In genomic region chr12:116353958-116354357, GRCh38 we compare ENCODE assay signal across 16 cellular contexts.
A peak's percentile ranks its signal among the peaks of the same experiment; 100 is the strongest.
DNase-seq lines count a peak whose midpoint lies in the region; ATAC-seq and TF ChIP-seq lines count a peak whose summit lies in the region.
"Had no signal": no experiment of that assay in that cellular context is flagged by ENCODE, and none has a peak within 500 bp of the region (broad histone marks: within the 10 kb centered on the region; RNA-seq: fewer than 3 reads in every experiment).

No MANE protein-coding gene starts in this region.

- H3K27me3 ChIP-seq in Panc1 (ENCODE audit: control insufficient read depth, insufficient read depth, low read length) (no peaks in the 10 kb centered on the region), lower lobe of right lung (ENCODE audit: low read depth) (no peaks in the 10 kb centered on the region), stomach (no peaks in the 10 kb centered on the region)
- H3K27me3 ChIP-seq: BLaER1 treated with 17β-estradiol and CSF1 and Interleukin-3, amounts not matched to agents 10 nM and 100 nM had no signal

- no peak for ATAC-seq in Panc1
- ATAC-seq in lower lobe of right lung, result no peak
- ATAC-seq in HG02970 (IDR thresholded peaks at IDR 0.05; ENCODE audit: low FRiP score, unreplicated experiment), result no peak
- ATAC-seq: CD8-positive, alpha-beta T cell; GM12878 had no signal

- CTCF ChIA-PET in Panc1 (lab: Charles Lee), result no interaction called here

- BruUV-seq in Panc1 (replicated peaks; lab: Mats Ljungman, UMichigan), result no TSS peak

- POLR2A ChIA-PET in Panc1 (lab: Charles Lee), result no interaction called here

- H3K36me3 ChIP-seq in Panc1 (ENCODE audit: control insufficient read depth, insufficient read depth, low read length) (no peaks in the 10 kb centered on the region), lower lobe of right lung (no peaks in the 10 kb centered on the region), stomach (no peaks in the 10 kb centered on the region)
- H3K36me3 ChIP-seq: BLaER1 treated with 17β-estradiol and CSF1 and Interleukin-3, amounts not matched to agents 10 nM and 100 nM; HAP-1 had no signal

- no peak for TF ChIP-seq POLR2A in stomach (IDR thresholded peaks at IDR 0.05)

- peaks cover 9% of the 10 kb centered on the region for H3K4me1 ChIP-seq in Panc1 (ENCODE audit: control insufficient read depth, insufficient read depth, low read length)
- H3K4me1 ChIP-seq in lower lobe of right lung, result peaks cover 8% of the 10 kb centered on the region
- H3K4me1 ChIP-seq in stomach, result peaks cover 5 to 7% (median 6%) of the 10 kb centered on the region in 4 donors

- H3K27ac ChIP-seq in Panc1 (ENCODE audit: low read length), result peak overlapping the region; percentile 37; the same call in 1 of the 2 replicates
- no peak overlapping the region for H3K27ac ChIP-seq in lower lobe of right lung
- no peak overlapping the region for H3K27ac ChIP-seq in stomach
- H3K27ac ChIP-seq: BLaER1 treated with 17β-estradiol and CSF1 and Interleukin-3, amounts not matched to agents 10 nM and 100 nM; GM23248; HL-60 had no signal

- TF ChIP-seq EP300 in stomach (IDR thresholded peaks at IDR 0.05), result no peak

- in situ Hi-C loops in Panc1 (cut with HindIII; ENCODE audit: low pct_unique_long_range_greater_than_20kb, low sequenced_read_pairs), result no loop called here

- DNase-seq in Panc1 (ENCODE audit: low read depth, low spot score) (no peak), cerebellar cortex (ENCODE audit: low spot score) (peak; percentile 28), lower lobe of right lung (peak; percentile 13), stomach (peak; percentile 74), NCI-H2081 (lab: John Stamatoyannopoulos, UW) (no peak), NCI-H510A treated with DMSO at 0.1 percent for 48 hours (lab: John Stamatoyannopoulos, UW) (no peak)
- DNase-seq: Calu3; CD8-positive, alpha-beta T cell; DMS79 treated with DMSO at 0.1 percent for 48 hours; GM23248; IMR-90 had no signal

- TF ChIP-seq CTCF in Panc1 (IDR thresholded peaks at IDR 0.05) (no peak), lower lobe of right lung (IDR thresholded peaks at IDR 0.05) (no peak), stomach (IDR thresholded peaks at IDR 0.05) (no peak)

- H3K9me3 ChIP-seq in Panc1 (ENCODE audit: control insufficient read depth, insufficient read depth, low read depth, low read length) (no peaks in the 10 kb centered on the region), lower lobe of right lung (no peaks in the 10 kb centered on the region), stomach (no peaks in the 10 kb centered on the region)
- H3K9me3 ChIP-seq: HAP-1 had no signal

- H3K4me3 ChIP-seq in Panc1 (ENCODE audit: low read depth in 2 of 2, low read length in 2 of 2), result no peak overlapping the region
- no peak overlapping the region for H3K4me3 ChIP-seq in lower lobe of right lung
- no peak overlapping the region for H3K4me3 ChIP-seq in stomach
- H3K4me3 ChIP-seq: BLaER1 treated with 17β-estradiol and CSF1 and Interleukin-3, amounts not matched to agents 10 nM and 100 nM; GM12878; GM23248; HAP-1 had no signal

- 31 to 61% (median 52%) methylated on average over 2 of the region's 2 CpGs for WGBS in stomach, 5 donors

- intact Hi-C loops in Panc1 (cut with micrococcal nuclease; ENCODE audit: unreplicated experiment), result no loop called here
- intact Hi-C loops in lower lobe of right lung (cut with DNase I), result no loop called here
- intact Hi-C loops in stomach (cut with DNase I; ENCODE audit: low total_unique reads), result no loop called here

Comparison
In these comparisons a context has a peak if more than half of its experiments do, and no peak if none do; other contexts are left out.
1. DNase-seq: peak in cerebellar cortex (single experiment), lower lobe of right lung (single experiment) and stomach (single experiment); none in Panc1 (single experiment), NCI-H2081 (0 of 2) and NCI-H510A treated with DMSO at 0.1 percent for 48 hours (single experiment).